1 cellular context compared by ENCODE assay signal in genomic region chr15:34993877-34994276, GRCh38.
TF ChIP-seq lines count a peak whose summit lies in the region.

No MANE protein-coding gene starts in this region.

TF ChIP-seq in K562, 482 proteins besides CTCF, POLR2A, EP300 and RAD21 (continued from another document):
- TF ChIP-seq ZNF644 (tag; IDR thresholded peaks at IDR 0.05; ENCODE audit: low read depth): peak; percentile 90
- no peak for TF ChIP-seq SMAD2 (IDR thresholded peaks at IDR 0.05; ENCODE audit: low read depth, low read length)
- peak; percentile 80 for TF ChIP-seq KLF13 (tag; IDR thresholded peaks at IDR 0.05; ENCODE audit: borderline replicate concordance, low read depth)
- TF ChIP-seq KDM4B (IDR thresholded peaks at IDR 0.05; ENCODE audit: borderline replicate concordance in 2 of 2, low read depth in 1 of 2): no peak
- TF ChIP-seq, protein P1, sequence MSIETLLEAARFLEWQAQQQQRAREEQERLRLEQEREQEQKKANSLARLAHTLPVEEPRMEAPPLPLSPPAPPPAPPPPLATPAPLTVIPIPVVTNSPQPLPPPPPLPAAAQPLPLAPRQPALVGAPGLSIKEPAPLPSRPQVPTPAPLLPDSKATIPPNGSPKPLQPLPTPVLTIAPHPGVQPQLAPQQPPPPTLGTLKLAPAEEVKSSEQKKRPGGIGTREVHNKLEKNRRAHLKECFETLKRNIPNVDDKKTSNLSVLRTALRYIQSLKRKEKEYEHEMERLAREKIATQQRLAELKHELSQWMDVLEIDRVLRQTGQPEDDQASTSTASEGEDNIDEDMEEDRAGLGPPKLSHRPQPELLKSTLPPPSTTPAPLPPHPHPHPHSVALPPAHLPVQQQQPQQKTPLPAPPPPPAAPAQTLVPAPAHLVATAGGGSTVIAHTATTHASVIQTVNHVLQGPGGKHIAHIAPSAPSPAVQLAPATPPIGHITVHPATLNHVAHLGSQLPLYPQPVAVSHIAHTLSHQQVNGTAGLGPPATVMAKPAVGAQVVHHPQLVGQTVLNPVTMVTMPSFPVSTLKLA (conservative IDR thresholded peaks at IDR 0.05): no peak
- peak in 1 of 2 experiments; percentile 93; a peak in 2 of 4 replicates for TF ChIP-seq ZNF639 (CRISPR knock-in tag; conservative IDR thresholded peaks at IDR 0.05 in 1 of 2, IDR thresholded peaks at IDR 0.05 in 1 of 2)
- peak; percentile 88; the same call in 1 of the 2 replicates for TF ChIP-seq ZBTB17 (CRISPR knock-in tag; IDR thresholded peaks at IDR 0.05)
- TF ChIP-seq JUNB (CRISPR knock-in tag; conservative IDR thresholded peaks at IDR 0.05): no peak
- no peak for TF ChIP-seq ZSCAN32 (CRISPR knock-in tag; IDR thresholded peaks at IDR 0.05)
- TF ChIP-seq CTBP1 (IDR thresholded peaks at IDR 0.05; ENCODE audit: borderline replicate concordance): no peak
- TF ChIP-seq, protein P2, sequence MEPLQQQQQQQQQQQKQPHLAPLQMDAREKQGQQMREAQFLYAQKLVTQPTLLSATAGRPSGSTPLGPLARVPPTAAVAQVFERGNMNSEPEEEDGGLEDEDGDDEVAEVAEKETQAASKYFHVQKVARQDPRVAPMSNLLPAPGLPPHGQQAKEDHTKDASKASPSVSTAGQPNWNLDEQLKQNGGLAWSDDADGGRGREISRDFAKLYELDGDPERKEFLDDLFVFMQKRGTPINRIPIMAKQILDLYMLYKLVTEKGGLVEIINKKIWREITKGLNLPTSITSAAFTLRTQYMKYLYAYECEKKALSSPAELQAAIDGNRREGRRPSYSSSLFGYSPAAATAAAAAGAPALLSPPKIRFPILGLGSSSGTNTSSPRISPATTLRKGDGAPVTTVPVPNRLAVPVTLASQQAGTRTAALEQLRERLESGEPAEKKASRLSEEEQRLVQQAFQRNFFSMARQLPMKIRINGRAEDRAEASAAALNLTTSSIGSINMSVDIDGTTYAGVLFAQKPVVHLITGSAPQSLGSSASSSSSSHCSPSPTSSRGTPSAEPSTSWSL (CRISPR knock-in tag; IDR thresholded peaks at IDR 0.05; ENCODE audit: borderline replicate concordance): no peak
- TF ChIP-seq ZC3H11A (IDR thresholded peaks at IDR 0.05; ENCODE audit: low read depth, low read length): no peak
- peak; percentile 85 for TF ChIP-seq CXXC5 (CRISPR knock-in tag; IDR thresholded peaks at IDR 0.05)
- no peak for TF ChIP-seq SMARCE1 (IDR thresholded peaks at IDR 0.05)
- TF ChIP-seq ZNF197 (CRISPR knock-in tag; IDR thresholded peaks at IDR 0.05; ENCODE audit: low read depth): peak; percentile 77; the same call in 1 of the 2 replicates
- TF ChIP-seq DDX20 (tag; IDR thresholded peaks at IDR 0.05; ENCODE audit: low read depth): peak; percentile 90
- TF ChIP-seq, protein P3, sequence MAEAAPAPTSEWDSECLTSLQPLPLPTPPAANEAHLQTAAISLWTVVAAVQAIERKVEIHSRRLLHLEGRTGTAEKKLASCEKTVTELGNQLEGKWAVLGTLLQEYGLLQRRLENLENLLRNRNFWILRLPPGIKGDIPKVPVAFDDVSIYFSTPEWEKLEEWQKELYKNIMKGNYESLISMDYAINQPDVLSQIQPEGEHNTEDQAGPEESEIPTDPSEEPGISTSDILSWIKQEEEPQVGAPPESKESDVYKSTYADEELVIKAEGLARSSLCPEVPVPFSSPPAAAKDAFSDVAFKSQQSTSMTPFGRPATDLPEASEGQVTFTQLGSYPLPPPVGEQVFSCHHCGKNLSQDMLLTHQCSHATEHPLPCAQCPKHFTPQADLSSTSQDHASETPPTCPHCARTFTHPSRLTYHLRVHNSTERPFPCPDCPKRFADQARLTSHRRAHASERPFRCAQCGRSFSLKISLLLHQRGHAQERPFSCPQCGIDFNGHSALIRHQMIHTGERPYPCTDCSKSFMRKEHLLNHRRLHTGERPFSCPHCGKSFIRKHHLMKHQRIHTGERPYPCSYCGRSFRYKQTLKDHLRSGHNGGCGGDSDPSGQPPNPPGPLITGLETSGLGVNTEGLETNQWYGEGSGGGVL (CRISPR knock-in tag; IDR thresholded peaks at IDR 0.05): peak; percentile 71
- peak; percentile 86 for TF ChIP-seq BACH1 (tag; IDR thresholded peaks at IDR 0.05)
- TF ChIP-seq MTA2 (IDR thresholded peaks at IDR 0.05; ENCODE audit: low read depth): no peak
- TF ChIP-seq ZNF740 (CRISPR knock-in tag; IDR thresholded peaks at IDR 0.05): no peak
- peak in 1 of 2 experiments; percentile 94; a peak in 2 of 4 replicates for TF ChIP-seq ZNF740 (tag; IDR thresholded peaks at IDR 0.05)
- TF ChIP-seq ZNF586 (CRISPR knock-in tag; conservative IDR thresholded peaks at IDR 0.05): 0 out of 2 replicates have a peak, but pooled peaks have one; percentile 67
- TF ChIP-seq, protein P4, sequence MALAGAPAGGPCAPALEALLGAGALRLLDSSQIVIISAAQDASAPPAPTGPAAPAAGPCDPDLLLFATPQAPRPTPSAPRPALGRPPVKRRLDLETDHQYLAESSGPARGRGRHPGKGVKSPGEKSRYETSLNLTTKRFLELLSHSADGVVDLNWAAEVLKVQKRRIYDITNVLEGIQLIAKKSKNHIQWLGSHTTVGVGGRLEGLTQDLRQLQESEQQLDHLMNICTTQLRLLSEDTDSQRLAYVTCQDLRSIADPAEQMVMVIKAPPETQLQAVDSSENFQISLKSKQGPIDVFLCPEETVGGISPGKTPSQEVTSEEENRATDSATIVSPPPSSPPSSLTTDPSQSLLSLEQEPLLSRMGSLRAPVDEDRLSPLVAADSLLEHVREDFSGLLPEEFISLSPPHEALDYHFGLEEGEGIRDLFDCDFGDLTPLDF (CRISPR knock-in tag; IDR thresholded peaks at IDR 0.05): no peak
- peak; percentile 93 for TF ChIP-seq GTF2A2 (tag; IDR thresholded peaks at IDR 0.05)
- TF ChIP-seq THRA (IDR thresholded peaks at IDR 0.05): no peak
- TF ChIP-seq ZNF584 (CRISPR knock-in tag; IDR thresholded peaks at IDR 0.05; ENCODE audit: low read depth): peak; percentile 96
- TF ChIP-seq PTRF (tag; IDR thresholded peaks at IDR 0.05): peak; percentile 87
- TF ChIP-seq ZNF140 (CRISPR knock-in tag; IDR thresholded peaks at IDR 0.05): peak; percentile 82; the same call in 1 of the 2 replicates
- TF ChIP-seq MAZ (CRISPR knock-in tag; conservative IDR thresholded peaks at IDR 0.05 in 1 of 2, IDR thresholded peaks at IDR 0.05 in 1 of 2): peak in 1 of 2 experiments; percentile 59; a peak in 1 of 4 replicates
- no peak for TF ChIP-seq BRD4 (IDR thresholded peaks at IDR 0.05)
- TF ChIP-seq ZNF668 (CRISPR knock-in tag; IDR thresholded peaks at IDR 0.05): peak; percentile 90
- TF ChIP-seq POLR2AphosphoS2 (IDR thresholded peaks at IDR 0.05; ENCODE audit: low read length): no peak
- TF ChIP-seq SMAD4 (CRISPR knock-in tag; conservative IDR thresholded peaks at IDR 0.05): peak; percentile 97
- TF ChIP-seq TCFL5 (CRISPR knock-in tag; conservative IDR thresholded peaks at IDR 0.05): 0 out of 2 replicates have a peak, but pooled peaks have one; percentile 60
- no peak for TF ChIP-seq HDGF (IDR thresholded peaks at IDR 0.05)
- 0 out of 2 replicates have a peak, but pooled peaks have one; percentile 64 for TF ChIP-seq TEAD2 (tag; IDR thresholded peaks at IDR 0.05)
